ENCODE assay signal across 18 cellular contexts in genomic region chr7:135966341-135967043, GRCh38. TPM values are rescaled to one million over a fixed set of nuclear protein-coding genes. Genes with fewer than 3 reads are reported as not detected.
DNase-seq lines count a peak whose midpoint lies in the region; ATAC-seq and TF ChIP-seq lines count a peak whose summit lies in the region.
"Had no signal": no experiment of that assay in that cellular context is flagged by ENCODE, and none has a peak within 500 bp of the region (broad histone marks: within the 10 kb centered on the region; RNA-seq: fewer than 3 reads in every experiment).

No MANE protein-coding gene starts in this region.

- H3K27me3 Mint-ChIP-seq in activated naive CD8-positive, alpha-beta T cell treated with anti-CD3 and anti-CD28 coated beads, Interleukin-2, amount 10 ng/mL, durations not matched to agents 7 days and 5 days, result no peaks in the 10 kb centered on the region
- H3K27me3 Mint-ChIP-seq in stimulated activated naive CD8-positive, alpha-beta T cell treated with anti-CD3 and anti-CD28 coated beads, Interleukin-15, Interleukin-2, amounts not matched to agents 100 ng/mL and 50 ng/mL, for 24 hours, result no peaks in the 10 kb centered on the region

- H3K9me3 ChIP-seq in cardiac muscle cell (ENCODE audit: low read depth), result no peaks in the 10 kb centered on the region
- H3K9me3 ChIP-seq in testis, result no peaks in the 10 kb centered on the region
- H3K9me3 ChIP-seq: breast epithelium, left ventricle myocardium inferior, psoas muscle had no signal

- POLR2A ChIA-PET in activated naive CD8-positive, alpha-beta T cell treated with anti-CD3 and anti-CD28 coated beads, Interleukin-2, amount 10 ng/mL, durations not matched to agents 7 days and 5 days (lab: Charles Lee), result interaction anchor here (0.5 kb wide), 1 partner anchor 394 kb away, joined by 4 read pairs; no protein-coding TSS in a partner anchor

- no peak overlapping the region for H3K27ac Mint-ChIP-seq in activated naive CD8-positive, alpha-beta T cell treated with anti-CD3 and anti-CD28 coated beads, Interleukin-2, amount 10 ng/mL, durations not matched to agents 7 days and 5 days
- H3K27ac Mint-ChIP-seq in stimulated activated naive CD8-positive, alpha-beta T cell treated with anti-CD3 and anti-CD28 coated beads, Interleukin-15, Interleukin-2, amounts not matched to agents 100 ng/mL and 50 ng/mL, for 24 hours, result peak overlapping the region; percentile 37
- H3K27ac Mint-ChIP-seq: GM23338 had no signal

- H3K36me3 Mint-ChIP-seq in activated naive CD8-positive, alpha-beta T cell treated with anti-CD3 and anti-CD28 coated beads, Interleukin-2, amount 10 ng/mL, durations not matched to agents 7 days and 5 days, result peaks cover 34% of the 10 kb centered on the region
- peaks cover 53% of the 10 kb centered on the region for H3K36me3 Mint-ChIP-seq in stimulated activated naive CD8-positive, alpha-beta T cell treated with anti-CD3 and anti-CD28 coated beads, Interleukin-15, Interleukin-2, amounts not matched to agents 100 ng/mL and 50 ng/mL, for 24 hours (ENCODE audit: low read depth)

- DNase-seq in cardiac muscle cell (ENCODE audit: low read depth in 1 of 2, low spot score in 1 of 2), result no peak
- DNase-seq in left cardiac atrium, result no peak
- DNase-seq in activated naive CD8-positive, alpha-beta T cell treated with anti-CD3 and anti-CD28 coated beads, Interleukin-2, amount 10 ng/mL, durations not matched to agents 7 days and 5 days, result no peak
- no peak for DNase-seq in germinal center (ENCODE audit: low spot score)
- no peak for DNase-seq in testis
- DNase-seq: activated CD8-positive, alpha-beta memory T cell treated with anti-CD3 and anti-CD28 coated beads for 24 hours; activated effector memory CD4-positive, alpha-beta T cell treated with anti-CD3 and anti-CD28 coated beads, Interleukin-2, amount 50 U/mL, for 16 hours; left ventricle myocardium inferior; NCI-H2029; NCI-H524 treated with DMSO at 0.1 percent for 48 hours; psoas muscle had no signal

- no peak overlapping the region for H3K4me3 ChIP-seq in cardiac muscle cell
- no peak overlapping the region for H3K4me3 ChIP-seq in testis
- H3K4me3 ChIP-seq: breast epithelium, GM23338, left ventricle myocardium inferior, psoas muscle, SK-N-MC had no signal

- no peaks in the 10 kb centered on the region for H3K9me3 Mint-ChIP-seq in activated naive CD8-positive, alpha-beta T cell treated with anti-CD3 and anti-CD28 coated beads, Interleukin-2, amount 10 ng/mL, durations not matched to agents 7 days and 5 days
- peaks cover 3% of the 10 kb centered on the region for H3K9me3 Mint-ChIP-seq in stimulated activated naive CD8-positive, alpha-beta T cell treated with anti-CD3 and anti-CD28 coated beads, Interleukin-15, Interleukin-2, amounts not matched to agents 100 ng/mL and 50 ng/mL, for 24 hours
- H3K9me3 Mint-ChIP-seq: GM23338 had no signal

- H3K36me3 ChIP-seq in cardiac muscle cell (no peaks in the 10 kb centered on the region), testis (ENCODE audit: low read depth, missing control alignments) (no peaks in the 10 kb centered on the region)
- H3K36me3 ChIP-seq: breast epithelium had no signal

- H3K27me3 ChIP-seq in cardiac muscle cell, result no peaks in the 10 kb centered on the region
- no peaks in the 10 kb centered on the region for H3K27me3 ChIP-seq in testis
- H3K27me3 ChIP-seq: breast epithelium had no signal

- no peak for TF ChIP-seq POLR2A in testis (IDR thresholded peaks at IDR 0.05)

- H3K4me1 ChIP-seq in cardiac muscle cell (ENCODE audit: low read depth) (peaks cover 56% of the 10 kb centered on the region), testis (no peaks in the 10 kb centered on the region)
- H3K4me1 ChIP-seq: breast epithelium had no signal

- no peak for TF ChIP-seq CTCF in cardiac muscle cell (IDR thresholded peaks at IDR 0.05; ENCODE audit: low read depth, low read length)
- TF ChIP-seq CTCF in testis (IDR thresholded peaks at IDR 0.05), result no peak

- H3K27ac ChIP-seq in cardiac muscle cell (peak overlapping the region; percentile 65), testis (no peak overlapping the region)
- H3K27ac ChIP-seq: breast epithelium, left ventricle myocardium inferior, psoas muscle, SK-N-MC had no signal

- peak overlapping the region; percentile 15 for H3K4me3 Mint-ChIP-seq in activated naive CD8-positive, alpha-beta T cell treated with anti-CD3 and anti-CD28 coated beads, Interleukin-2, amount 10 ng/mL, durations not matched to agents 7 days and 5 days
- peak overlapping the region; percentile 5 for H3K4me3 Mint-ChIP-seq in stimulated activated naive CD8-positive, alpha-beta T cell treated with anti-CD3 and anti-CD28 coated beads, Interleukin-15, Interleukin-2, amounts not matched to agents 100 ng/mL and 50 ng/mL, for 24 hours
- H3K4me3 Mint-ChIP-seq: GM23338 had no signal

- intact Hi-C loops in left cardiac atrium (cut with DNase I), result no loop called here
- intact Hi-C loops in testis (cut with DNase I; ENCODE audit: low total_unique reads), result no loop called here

- WGBS in testis, 2 donors, result 87% methylated on average over 9 of the region's 9 CpGs

- no peak for ATAC-seq in left cardiac atrium
- peak; percentile 12 for ATAC-seq in HG03097 (IDR thresholded peaks at IDR 0.05; ENCODE audit: low FRiP score, unreplicated experiment)
- ATAC-seq in activated naive CD8-positive, alpha-beta T cell treated with anti-CD3 and anti-CD28 coated beads, Interleukin-2, amount 10 ng/mL, durations not matched to agents 7 days and 5 days (ENCODE audit: low read depth), result peak; percentile 50
- no peak for ATAC-seq in HG02678 (IDR thresholded peaks at IDR 0.05; ENCODE audit: unreplicated experiment)
- ATAC-seq: GM23338, Panc1, psoas muscle had no signal

- peaks cover 37% of the 10 kb centered on the region for H3K4me1 Mint-ChIP-seq in activated naive CD8-positive, alpha-beta T cell treated with anti-CD3 and anti-CD28 coated beads, Interleukin-2, amount 10 ng/mL, durations not matched to agents 7 days and 5 days
- H3K4me1 Mint-ChIP-seq in stimulated activated naive CD8-positive, alpha-beta T cell treated with anti-CD3 and anti-CD28 coated beads, Interleukin-15, Interleukin-2, amounts not matched to agents 100 ng/mL and 50 ng/mL, for 24 hours (ENCODE audit: low read depth), result peaks cover 90% of the 10 kb centered on the region

RNA-seq across cellular contexts. Expression of gene MTPN, which starts 10.7 kb away (rescaled TPM):
- total RNA-seq in cardiac muscle cell (110 and 141 TPM in 2 replicates), left cardiac atrium (100 to 1,000 TPM in 1 of 2 donors, 10 to 100 TPM in 1; 82.1 to 113 TPM), testis (100 to 1,000 TPM; 141 to 144 TPM)
- polyA plus RNA-seq in cardiac muscle cell (79.0 and 86.1 TPM in 2 replicates), testis (ENCODE audit: insufficient read depth, low read depth, low replicate concordance) (142 TPM)
- 100 to 1,000 TPM; 120 to 127 TPM for total RNA-seq in activated naive CD8-positive, alpha-beta T cell treated with anti-CD3 and anti-CD28 coated beads, Interleukin-2, amount 10 ng/mL, durations not matched to agents 7 days and 5 days

Comparison
In these comparisons a context has a peak if more than half of its experiments do, and no peak if none do; other contexts are left out.
1. ATAC-seq: peak in HG03097 (single experiment) and activated naive CD8-positive, alpha-beta T cell treated with anti-CD3 and anti-CD28 coated beads, Interleukin-2, amount 10 ng/mL, durations not matched to agents 7 days and 5 days (single experiment); none in left cardiac atrium (0 of 2) and HG02678 (single experiment).